30 cellular contexts compared by ENCODE assay signal in genomic region chr10:114038819-114039218, GRCh38. TPM values are rescaled to one million over a fixed set of nuclear protein-coding genes. Genes with fewer than 3 reads are reported as not detected.
"Had no signal": no experiment of that assay in that cellular context is flagged by ENCODE, and none has a peak within 500 bp of the region (broad histone marks: within the 10 kb centered on the region; RNA-seq: fewer than 3 reads in every experiment).

No MANE protein-coding gene starts in this region.

- H3K27ac Mint-ChIP-seq: activated CD8-positive, alpha-beta T cell treated with anti-CD3 and anti-CD28 coated beads, Interleukin-2, amount 10 ng/mL, durations not matched to agents 7 days and 5 days; activated naive CD4-positive, alpha-beta T cell treated with anti-CD3 and anti-CD28 coated beads, Interleukin-2, amount 50 U/mL, for 72 hours; activated naive CD8-positive, alpha-beta T cell treated with anti-CD3 and anti-CD28 coated beads, Interleukin-2, amount 50 U/mL, for 24 hours; activated T-cell treated with anti-CD3 and anti-CD28 coated beads, Interleukin-2, amount 50 U/mL, for 24 hours; activated T-helper 1 cell treated with anti-CD3 and anti-CD28 coated beads, Interleukin-12 subunit alpha, Interleukin-12 subunit beta, Interleukin-2, Interleukin-4 antibody, amounts not matched to agents 30 ng/mL and 10 ng/mL and 1 ng/mL, durations not matched to agents 14 hours and 24 hours and 36 hours had no signal

- ATAC-seq: activated CD4-positive, CD25-positive, alpha-beta regulatory T cell treated with anti-CD3 and anti-CD28 coated beads, Interleukin-2, amount 50 U/mL, for 24 hours; activated CD8-positive, alpha-beta T cell treated with anti-CD3 and anti-CD28 coated beads, Interleukin-2, amount 10 ng/mL, durations not matched to agents 7 days and 5 days; activated naive CD4-positive, alpha-beta T cell treated with anti-CD3 and anti-CD28 coated beads, Interleukin-2, amount 50 U/mL, for 72 hours; activated naive CD8-positive, alpha-beta T cell treated with anti-CD3 and anti-CD28 coated beads, Interleukin-2, amount 50 U/mL, for 24 hours; body of pancreas; Right ventricle myocardium inferior had no signal

- H3K4me3 ChIP-seq: ascending aorta, body of pancreas had no signal

- H3K9me2 ChIP-seq: SK-N-SH had no signal

- H3K36me3 ChIP-seq: ascending aorta had no signal

- H3K9me3 ChIP-seq: ascending aorta, body of pancreas, SK-N-SH had no signal

- H3K4me2 ChIP-seq: SK-N-SH had no signal

- H3K36me3 Mint-ChIP-seq: activated naive CD4-positive, alpha-beta T cell treated with anti-CD3 and anti-CD28 coated beads, Interleukin-2, amount 50 U/mL, for 72 hours had no signal

- H3K4me3 Mint-ChIP-seq: activated CD8-positive, alpha-beta T cell treated with anti-CD3 and anti-CD28 coated beads, Interleukin-2, amount 10 ng/mL, durations not matched to agents 7 days and 5 days; activated naive CD8-positive, alpha-beta T cell treated with anti-CD3 and anti-CD28 coated beads, Interleukin-2, amount 50 U/mL, for 24 hours; activated T-cell treated with anti-CD3 and anti-CD28 coated beads, Interleukin-2, amount 50 U/mL, for 24 hours; activated T-helper 1 cell treated with anti-CD3 and anti-CD28 coated beads, Interleukin-12 subunit alpha, Interleukin-12 subunit beta, Interleukin-2, Interleukin-4 antibody, amounts not matched to agents 30 ng/mL and 10 ng/mL and 1 ng/mL, durations not matched to agents 14 hours and 24 hours and 36 hours had no signal

- H3K9ac ChIP-seq: SK-N-SH had no signal

- DNase-seq: activated CD4-positive, alpha-beta T cell treated with anti-CD3 and anti-CD28 coated beads for 48 hours; activated CD4-positive, alpha-beta T cell treated with anti-CD3 and anti-CD28 coated beads, Interleukin-2, amount 50 U/mL, for 4 hours; activated CD8-positive, alpha-beta T cell treated with anti-CD3 and anti-CD28 coated beads, Interleukin-2, amount 10 ng/mL, durations not matched to agents 7 days and 5 days; activated effector memory CD4-positive, alpha-beta T cell treated with Interleukin-2 at 50 U/mL for 16 hours; activated naive CD4-positive, alpha-beta T cell; activated naive CD8-positive, alpha-beta T cell treated with anti-CD3 and anti-CD28 coated beads, Interleukin-2, amount 50 U/mL, for 24 hours; activated T-cell treated with anti-CD3 and anti-CD28 coated beads, Interleukin-2, amount 50 U/mL, for 24 hours; amniotic stem cell; body of pancreas; central memory CD4-positive, alpha-beta T cell; Kasumi-1; KBM-7; NCI-H1092; NCI-H1417; NCI-H2029; NCI-H2107; NCI-H2171 treated with DMSO at 0.1 percent for 48 hours; NCI-H345; NCI-H510A; NCI-H526 treated with DMSO at 0.1 percent for 48 hours; NCI-H82; RPMI8226; SK-N-SH; T-helper 1 cell had no signal

- H3K27me3 ChIP-seq: ascending aorta, body of pancreas had no signal

- H3K4me1 ChIP-seq: ascending aorta had no signal

- H3K27ac ChIP-seq: ascending aorta, body of pancreas had no signal

- H3K9me3 Mint-ChIP-seq: activated naive CD4-positive, alpha-beta T cell treated with anti-CD3 and anti-CD28 coated beads, Interleukin-2, amount 50 U/mL, for 72 hours; activated naive CD8-positive, alpha-beta T cell treated with anti-CD3 and anti-CD28 coated beads, Interleukin-2, amount 50 U/mL, for 24 hours; activated T-cell treated with anti-CD3 and anti-CD28 coated beads, Interleukin-2, amount 50 U/mL, for 24 hours; activated T-helper 1 cell treated with anti-CD3 and anti-CD28 coated beads, Interleukin-12 subunit alpha, Interleukin-12 subunit beta, Interleukin-2, Interleukin-4 antibody, amounts not matched to agents 30 ng/mL and 10 ng/mL and 1 ng/mL, durations not matched to agents 14 hours and 24 hours and 36 hours had no signal

RNA-seq across cellular contexts. Expression of gene ADRB1, which starts 4.8 kb away (rescaled TPM):
- total RNA-seq: activated naive CD4-positive, alpha-beta T cell treated with anti-CD3 and anti-CD28 coated beads, Interleukin-2, amount 50 U/mL, for 72 hours; activated T-helper 1 cell treated with anti-CD3 and anti-CD28 coated beads, Interleukin-12 subunit alpha, Interleukin-12 subunit beta, Interleukin-2, Interleukin-4 antibody, amounts not matched to agents 30 ng/mL and 10 ng/mL and 1 ng/mL, durations not matched to agents 14 hours and 24 hours and 36 hours; ascending aorta; T-helper 2 cell treated with Interferon-gamma antibody and Interleukin-4, amounts not matched to agents 100 ng/mL and 5 ng/mL, for 36 hours had no signal
- polyA plus RNA-seq: SK-N-SH had no signal
